26 cellular contexts compared by ENCODE assay signal in genomic region chr12:53976823-53977595, GRCh38. TPM values are rescaled to one million over a fixed set of nuclear protein-coding genes. Genes with fewer than 3 reads are reported as not detected.
DNase-seq lines count a peak whose midpoint lies in the region; ATAC-seq, FAIRE-seq and TF ChIP-seq lines count a peak whose summit lies in the region.
"Had no signal": no experiment of that assay in that cellular context is flagged by ENCODE, and none has a peak within 500 bp of the region (broad histone marks: within the 10 kb centered on the region; RNA-seq: fewer than 3 reads in every experiment).

No MANE protein-coding gene starts in this region.

- peak overlapping the region; percentile 75 for H3K4me3 ChIP-seq in skeletal muscle cell (ENCODE audit: low read depth, low read length)
- H3K4me3 ChIP-seq: esophagus squamous epithelium, GM12878, PC-9, right lobe of liver, thoracic aorta had no signal

- H3K4me1 Mint-ChIP-seq in T-helper 17 cell = peaks cover 12% of the 10 kb centered on the region

- peak; percentile 37 for DNase-seq in EL
- DNase-seq in T-helper 17 cell = no peak
- no peak for DNase-seq in skeletal muscle cell (ENCODE audit: low read depth)
- no peak for DNase-seq in DMS114 treated with DMSO at 0.1 percent for 48 hours (lab: John Stamatoyannopoulos, UW; ENCODE audit: unreplicated experiment)
- DNase-seq in GM12891 (ENCODE audit: insufficient read length, low spot score) = no peak
- no peak for DNase-seq in 8988T
- DNase-seq: activated CD4-positive, alpha-beta T cell treated with anti-CD3 and anti-CD28 coated beads, Interleukin-2, amount 50 U/mL, for 1 hour; activated effector memory CD4-positive, alpha-beta T cell treated with Interleukin-2 at 50 U/mL for 16 hours; brain microvascular endothelial cell; CD4-positive, alpha-beta memory T cell; DMS53; esophagus squamous epithelium; Kasumi-1; mesenchymal stem cell; naive B cell; NCI-H1092; NCI-H2029; PC-9; SJCRH30 had no signal

- FAIRE-seq in GM12891 (lab: Jason Lieb, UNC) = no peak
- FAIRE-seq: GM12878 had no signal

- H3K36me3 Mint-ChIP-seq in T-helper 17 cell (ENCODE audit: low read depth) = no peaks in the 10 kb centered on the region

- H3K4me3 Mint-ChIP-seq in T-helper 17 cell = no peak overlapping the region
- H3K4me3 Mint-ChIP-seq: stimulated activated effector memory CD8-positive, alpha-beta T cell treated with anti-CD3 and anti-CD28 coated beads, Interleukin-12 subunit alpha, Interleukin-12 subunit beta, amount 100 ng/mL, for 72 hours; T-helper 1 cell treated with Interleukin-12 subunit alpha and Interleukin-12 subunit beta and Interleukin-4 antibody, amounts not matched to agents 30 μg/mL and 1 μg/mL, for 36 hours had no signal

- no peaks in the 10 kb centered on the region for H3K9me3 ChIP-seq in T-helper 17 cell (ENCODE audit: control insufficient read depth, low read length, poor library complexity, severe bottlenecking)
- H3K9me3 ChIP-seq: esophagus squamous epithelium, right lobe of liver, SJCRH30, thoracic aorta had no signal

- H3K27ac Mint-ChIP-seq in T-helper 17 cell = peak overlapping the region; percentile 51
- H3K27ac Mint-ChIP-seq: stimulated activated effector memory CD8-positive, alpha-beta T cell treated with anti-CD3 and anti-CD28 coated beads, Interleukin-12 subunit alpha, Interleukin-12 subunit beta, amount 100 ng/mL, for 72 hours; T-helper 1 cell treated with Interleukin-12 subunit alpha and Interleukin-12 subunit beta and Interleukin-4 antibody, amounts not matched to agents 30 μg/mL and 1 μg/mL, for 36 hours had no signal

- TF ChIP-seq POLR2A in GM12891 (IDR thresholded peaks at IDR 0.05; ENCODE audit: low read depth, low read length) = no peak

- ATAC-seq in T-helper 17 cell = no peak
- ATAC-seq: right lobe of liver; stimulated activated effector memory CD8-positive, alpha-beta T cell treated with anti-CD3 and anti-CD28 coated beads, Interleukin-12 subunit alpha, Interleukin-12 subunit beta, amount 100 ng/mL, for 72 hours had no signal

- peaks cover 80% of the 10 kb centered on the region for H3K27me3 Mint-ChIP-seq in T-helper 17 cell

TF ChIP-seq in GM12891, 5 proteins besides CTCF, POLR2A, EP300 and RAD21:
- TF ChIP-seq POU2F2 (IDR thresholded peaks at IDR 0.05; ENCODE audit: low read depth, low read length) (no peak), TAF1 (IDR thresholded peaks at IDR 0.05; ENCODE audit: low read depth, low read length) (no peak), POLR2AphosphoS5 (IDR thresholded peaks at IDR 0.05; ENCODE audit: low read depth, low read length) (no peak), PAX5 (IDR thresholded peaks at IDR 0.05; ENCODE audit: insufficient read depth, low read length, severe bottlenecking) (no peak), SPI1 (IDR thresholded peaks at IDR 0.05; ENCODE audit: low read depth, low read length) (no peak)
TF ChIP-seq in GM12891: peak in this region for 0.

RNA-seq across cellular contexts. Expression of gene HOTAIR, which starts 2.3 kb away (rescaled TPM):
- total RNA-seq in T-helper 17 cell = not detected
- polyA plus RNA-seq in GM12891 (2012; ENCODE audit: low read depth, missing spikeins) = not detected
- total RNA-seq: CD4-positive, alpha-beta memory T cell; esophagus squamous epithelium; GM12878; right lobe of liver; thoracic aorta had no signal
- polyA plus RNA-seq: adipose tissue; CD4-positive, alpha-beta memory T cell; GM12878 had no signal

RNA-seq across cellular contexts. Expression of gene HOXC11, which starts 4.1 kb away (rescaled TPM):
- not detected for total RNA-seq in T-helper 17 cell
- not detected for polyA plus RNA-seq in GM12891 (2012; ENCODE audit: low read depth, missing spikeins)
- total RNA-seq: CD4-positive, alpha-beta memory T cell; esophagus squamous epithelium; GM12878; right lobe of liver; thoracic aorta had no signal
- polyA plus RNA-seq: adipose tissue; CD4-positive, alpha-beta memory T cell; GM12878 had no signal

RNA-seq across cellular contexts. Expression of gene HOXC10, which starts 7.9 kb away (rescaled TPM):
- not detected for total RNA-seq in T-helper 17 cell
- not detected for polyA plus RNA-seq in GM12891 (2012; ENCODE audit: low read depth, missing spikeins)
- total RNA-seq: CD4-positive, alpha-beta memory T cell; right lobe of liver; thoracic aorta had no signal
- polyA plus RNA-seq: CD4-positive, alpha-beta memory T cell; GM12878 had no signal

RNA-seq across cellular contexts. Expression of gene HOXC12, which starts 22.3 kb away (rescaled TPM):
- not detected for total RNA-seq in T-helper 17 cell
- not detected for polyA plus RNA-seq in GM12891 (2012; ENCODE audit: low read depth, missing spikeins)
- total RNA-seq: CD4-positive, alpha-beta memory T cell; esophagus squamous epithelium; GM12878; H4; right lobe of liver; SJCRH30; thoracic aorta had no signal
- polyA plus RNA-seq: CD4-positive, alpha-beta memory T cell; GM12878 had no signal

RNA-seq across cellular contexts. Expression of gene HOXC9, which starts 23.0 kb away (rescaled TPM):
- total RNA-seq in T-helper 17 cell = not detected
- 0.06 TPM for polyA plus RNA-seq in GM12891 (2012; ENCODE audit: low read depth, missing spikeins)
- total RNA-seq: CD4-positive, alpha-beta memory T cell; GM12878; right lobe of liver; thoracic aorta had no signal
- polyA plus RNA-seq: CD4-positive, alpha-beta memory T cell; GM12878 had no signal
